Comparison of ENCODE assay signal across 13 cellular contexts in genomic region chr4:121913667-121914066, GRCh38. TPM values are rescaled to one million over a fixed set of nuclear protein-coding genes. Genes with fewer than 3 reads are reported as not detected.
"Had no signal": no experiment of that assay in that cellular context is flagged by ENCODE, and none has a peak within 500 bp of the region (broad histone marks: within the 10 kb centered on the region; RNA-seq: fewer than 3 reads in every experiment).

No MANE protein-coding gene starts in this region.

- H3K27ac Mint-ChIP-seq: dendritic cell treated with granulocyte-macrophage colony-stimulating factor and Interleukin-4, amounts not matched to agents 40 ng/mL and 50 ng/mL, for 4 days; effector memory CD8-positive, alpha-beta T cell; naive thymus-derived CD8-positive, alpha-beta T cell had no signal

- H3K9me3 Mint-ChIP-seq: dendritic cell treated with granulocyte-macrophage colony-stimulating factor and Interleukin-4, amounts not matched to agents 40 ng/mL and 50 ng/mL, for 4 days; effector memory CD8-positive, alpha-beta T cell; naive thymus-derived CD8-positive, alpha-beta T cell had no signal

- ATAC-seq: effector memory CD8-positive, alpha-beta T cell; left lobe of liver; mucosa of descending colon; naive thymus-derived CD8-positive, alpha-beta T cell had no signal

- H3K36me3 Mint-ChIP-seq: naive thymus-derived CD8-positive, alpha-beta T cell had no signal

- DNase-seq: effector memory CD8-positive, alpha-beta T cell; foreskin melanocyte; head of caudate nucleus; kidney glomerular epithelial cell; mammary epithelial cell; mucosa of descending colon; naive thymus-derived CD8-positive, alpha-beta T cell; posterior cingulate gyrus; sigmoid colon; stimulated activated CD4-positive, alpha-beta T cell treated with anti-CD3 and anti-CD28 coated beads, Interleukin-2, amount 100 ng/mL, for 48 hours; stimulated activated naive CD4-positive, alpha-beta T cell treated with Interleukin-2 at 50 U/mL for 16 hours had no signal

- H3K27me3 Mint-ChIP-seq: effector memory CD8-positive, alpha-beta T cell had no signal

- H3K4me3 Mint-ChIP-seq: dendritic cell treated with granulocyte-macrophage colony-stimulating factor and Interleukin-4, amounts not matched to agents 40 ng/mL and 50 ng/mL, for 4 days; effector memory CD8-positive, alpha-beta T cell; naive thymus-derived CD8-positive, alpha-beta T cell had no signal

RNA-seq across cellular contexts. Expression of gene TRPC3, which starts 38.2 kb away (rescaled TPM):
- total RNA-seq: naive thymus-derived CD8-positive, alpha-beta T cell had no signal
